Comparison of ENCODE assay signal across 20 cellular contexts in genomic region chr3:120438216-120438615, GRCh38. TPM values are rescaled to one million over a fixed set of nuclear protein-coding genes. Genes with fewer than 3 reads are reported as not detected.
A peak's percentile ranks its signal among the peaks of the same experiment; 100 is the strongest.
DNase-seq lines count a peak whose midpoint lies in the region; ATAC-seq and TF ChIP-seq lines count a peak whose summit lies in the region.
"Had no signal": no experiment of that assay in that cellular context is flagged by ENCODE, and none has a peak within 500 bp of the region (broad histone marks: within the 10 kb centered on the region; RNA-seq: fewer than 3 reads in every experiment).

No MANE protein-coding gene starts in this region.

- H3K27me3 ChIP-seq in cardiac muscle cell (no peaks in the 10 kb centered on the region), esophagus muscularis mucosa (no peaks in the 10 kb centered on the region), uterus (no peaks in the 10 kb centered on the region)
- H3K27me3 ChIP-seq: BLaER1, right lobe of liver had no signal

- peak overlapping the region; percentile 96 for H3K27ac Mint-ChIP-seq in osteocyte (ENCODE audit: unreplicated experiment)
- H3K27ac Mint-ChIP-seq: activated B cell treated with CpG ODN at 0.5 μM for 24 hours; activated CD8-positive, alpha-beta T cell treated with anti-CD3 and anti-CD28 coated beads for 36 hours; activated T-cell treated with anti-CD3 and anti-CD28 coated beads, Interleukin-2, amount 50 U/mL, for 24 hours; stimulated activated naive CD8-positive, alpha-beta T cell treated with anti-CD3 and anti-CD28 coated beads, Interleukin-15, amount 100 ng/mL, for 72 hours had no signal

- TF ChIP-seq POLR2A in esophagus muscularis mucosa (IDR thresholded peaks at IDR 0.05; ENCODE audit: low read depth) (no peak), uterus (IDR thresholded peaks at IDR 0.05) (no peak)

- no peak for TF ChIP-seq EP300 in esophagus muscularis mucosa (IDR thresholded peaks at IDR 0.05)

- H3K4me1 Mint-ChIP-seq in osteocyte (ENCODE audit: unreplicated experiment) = peaks cover 95% of the 10 kb centered on the region
- H3K4me1 Mint-ChIP-seq: activated B cell treated with CpG ODN at 0.5 μM for 24 hours; stimulated activated naive CD8-positive, alpha-beta T cell treated with anti-CD3 and anti-CD28 coated beads, Interleukin-15, amount 100 ng/mL, for 72 hours had no signal

- peaks cover 48% of the 10 kb centered on the region for H3K36me3 Mint-ChIP-seq in osteocyte (ENCODE audit: unreplicated experiment)

- 59% methylated on average over 4 of the region's 4 CpGs for WGBS in esophagus muscularis mucosa

- TF ChIP-seq CTCF in cardiac muscle cell (IDR thresholded peaks at IDR 0.05; ENCODE audit: low read depth, low read length) = no peak
- TF ChIP-seq CTCF in esophagus muscularis mucosa (IDR thresholded peaks at IDR 0.05) = no peak
- TF ChIP-seq CTCF in osteocyte (IDR thresholded peaks at IDR 0.05) = no peak
- TF ChIP-seq CTCF in uterus (IDR thresholded peaks at IDR 0.05) = no peak

- H3K4me1 ChIP-seq in cardiac muscle cell (ENCODE audit: low read depth) = peaks cover 26% of the 10 kb centered on the region
- peaks cover 83 to 100% (median 98%) of the 10 kb centered on the region in 4 donors for H3K4me1 ChIP-seq in esophagus muscularis mucosa
- peaks cover under 1 to 7% of the 10 kb centered on the region in 2 donors for H3K4me1 ChIP-seq in uterus

- DNase-seq in cardiac muscle cell (ENCODE audit: low read depth in 1 of 2, low spot score in 1 of 2) = no peak
- no peak for DNase-seq in Right ventricle myocardium inferior (ENCODE audit: missing footprints)
- DNase-seq in esophagus muscularis mucosa (ENCODE audit: extremely low spot score) = no peak
- DNase-seq in osteocyte (ENCODE audit: extremely low spot score, unreplicated experiment) = no peak
- no peak for DNase-seq in uterus
- DNase-seq in activated CD4-positive, alpha-beta T cell treated with anti-CD3 and anti-CD28 coated beads for 1 hour = no peak
- no peak for DNase-seq in NCI-H1092 treated with DMSO at 0.1 percent for 48 hours (lab: John Stamatoyannopoulos, UW)
- DNase-seq in stimulated activated CD8-positive, alpha-beta memory T cell treated with anti-CD3 and anti-CD28 coated beads, Interleukin-4, amount 100 ng/mL, for 48 hours = no peak
- DNase-seq: activated B cell treated with CpG ODN at 0.5 μM for 24 hours; activated CD8-positive, alpha-beta T cell treated with anti-CD3 and anti-CD28 coated beads for 36 hours; activated naive CD4-positive, alpha-beta T cell treated with anti-CD3 and anti-CD28 coated beads, Interleukin-2, amount 50 U/mL, for 16 hours; activated T-cell treated with anti-CD3 and anti-CD28 coated beads, Interleukin-2, amount 50 U/mL, for 24 hours; H7; NCI-H2081; NCI-H510A treated with DMSO at 0.1 percent for 48 hours; stimulated activated CD4-positive, alpha-beta T cell treated with anti-CD3 and anti-CD28 coated beads, Interleukin-1b, Interleukin-23, amount 100 ng/mL, for 48 hours; stimulated activated naive CD8-positive, alpha-beta T cell treated with anti-CD3 and anti-CD28 coated beads, Interleukin-15, amount 100 ng/mL, for 72 hours; T-helper 1 cell had no signal

- no peaks in the 10 kb centered on the region for H3K36me3 ChIP-seq in cardiac muscle cell
- peaks cover 0 to 40% (median 14%) of the 10 kb centered on the region in 4 donors for H3K36me3 ChIP-seq in esophagus muscularis mucosa
- H3K36me3 ChIP-seq in uterus = no peaks in the 10 kb centered on the region
- H3K36me3 ChIP-seq: right lobe of liver had no signal

- H3K4me3 ChIP-seq in cardiac muscle cell = no peak overlapping the region
- H3K4me3 ChIP-seq in esophagus muscularis mucosa = peak overlapping the region in 1 of 4 donors; percentile 8
- no peak overlapping the region for H3K4me3 ChIP-seq in uterus
- H3K4me3 ChIP-seq: BLaER1, right lobe of liver had no signal

- ATAC-seq in Right ventricle myocardium inferior = no peak
- ATAC-seq: activated CD8-positive, alpha-beta T cell treated with anti-CD3 and anti-CD28 coated beads for 36 hours; stimulated activated naive CD8-positive, alpha-beta T cell treated with anti-CD3 and anti-CD28 coated beads, Interleukin-15, amount 100 ng/mL, for 72 hours had no signal

- H3K27ac ChIP-seq in cardiac muscle cell (peak overlapping the region; percentile 8), esophagus muscularis mucosa (replicated peaks in 1 of 4) (peak overlapping the region; percentile 72 to 82 (median 75)), uterus (peak overlapping the region; percentile 2 to 60)
- H3K27ac ChIP-seq: BLaER1 had no signal

- H3K9me3 ChIP-seq in cardiac muscle cell (ENCODE audit: low read depth) = no peaks in the 10 kb centered on the region
- no peaks in the 10 kb centered on the region for H3K9me3 ChIP-seq in esophagus muscularis mucosa
- H3K9me3 ChIP-seq in uterus = no peaks in the 10 kb centered on the region
- H3K9me3 ChIP-seq: BLaER1, right lobe of liver had no signal

- H3K9me3 Mint-ChIP-seq in osteocyte (ENCODE audit: unreplicated experiment) = no peaks in the 10 kb centered on the region
- H3K9me3 Mint-ChIP-seq: activated B cell treated with CpG ODN at 0.5 μM for 24 hours; activated CD8-positive, alpha-beta T cell treated with anti-CD3 and anti-CD28 coated beads for 36 hours; activated T-cell treated with anti-CD3 and anti-CD28 coated beads, Interleukin-2, amount 50 U/mL, for 24 hours; stimulated activated naive CD8-positive, alpha-beta T cell treated with anti-CD3 and anti-CD28 coated beads, Interleukin-15, amount 100 ng/mL, for 72 hours had no signal

- intact Hi-C loops in Right ventricle myocardium inferior (cut with DNase I) (no loop called here), esophagus muscularis mucosa (cut with DNase I) (no loop called here), uterus (cut with DNase I; ENCODE audit: low total_unique reads) (no loop called here)

- no peaks in the 10 kb centered on the region for H3K27me3 Mint-ChIP-seq in osteocyte (ENCODE audit: unreplicated experiment)

- peak overlapping the region; percentile 23 for H3K4me3 Mint-ChIP-seq in osteocyte (ENCODE audit: unreplicated experiment)
- H3K4me3 Mint-ChIP-seq: activated B cell treated with CpG ODN at 0.5 μM for 24 hours; activated CD8-positive, alpha-beta T cell treated with anti-CD3 and anti-CD28 coated beads for 36 hours; activated T-cell treated with anti-CD3 and anti-CD28 coated beads, Interleukin-2, amount 50 U/mL, for 24 hours; stimulated activated naive CD8-positive, alpha-beta T cell treated with anti-CD3 and anti-CD28 coated beads, Interleukin-15, amount 100 ng/mL, for 72 hours had no signal

RNA-seq across cellular contexts. Expression of gene FSTL1, which starts 12.6 kb away (rescaled TPM):
- total RNA-seq in cardiac muscle cell (241 and 353 TPM in 2 replicates), Right ventricle myocardium inferior (217 TPM), esophagus muscularis mucosa (100 to 1,000 TPM; 409 to 701 (median 677) TPM), osteocyte (2,574 and 2,723 TPM in 2 replicates), uterus (1,000 to 10,000 TPM in 1 of 4 donors, 100 to 1,000 TPM in 3; 311 to 1,355 (median 418) TPM)
- 142 and 253 TPM in 2 replicates for polyA plus RNA-seq in cardiac muscle cell
- total RNA-seq: activated B cell treated with CpG ODN at 0.5 μM for 24 hours had no signal

Comparison
In these comparisons a context has a peak if more than half of its experiments do, and no peak if none do; other contexts are left out.
1. H3K27ac ChIP-seq: peak in every context shown above with its lines; median percentile 75 in esophagus muscularis mucosa; 31 in uterus; 8 in cardiac muscle cell.